8 cellular contexts compared by ENCODE assay signal in the genomic region with DNA sequence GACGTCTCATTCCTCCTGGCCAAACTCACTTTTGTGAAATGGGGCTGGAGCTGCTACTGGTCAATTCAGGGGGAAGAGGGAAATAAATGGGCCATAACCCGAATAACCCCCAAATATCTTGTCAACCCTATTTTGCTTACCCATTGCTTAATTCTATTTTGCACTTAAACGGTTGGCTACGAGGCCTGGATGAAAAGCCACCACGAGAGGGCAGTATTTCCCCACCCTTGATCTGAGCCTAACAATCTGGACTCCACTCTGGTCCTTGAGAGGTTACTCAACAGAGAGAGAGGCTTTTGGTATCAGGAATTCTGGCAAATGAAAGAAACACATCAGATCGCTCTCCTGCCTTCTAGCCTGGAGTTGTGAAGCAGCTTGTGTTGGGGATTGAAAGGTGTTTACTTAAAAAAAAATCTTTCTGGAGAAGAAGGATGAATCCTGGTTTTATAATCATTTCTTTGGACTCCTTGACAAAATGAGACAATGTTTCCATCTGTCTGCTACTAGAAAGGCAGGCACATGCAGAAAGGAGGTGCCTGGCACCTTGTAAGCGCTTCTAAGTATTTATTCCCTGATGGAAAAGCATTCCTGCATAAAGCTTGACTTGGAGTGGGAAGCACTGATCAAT. TPM values are rescaled to one million over a fixed set of nuclear protein-coding genes. Genes with fewer than 3 reads are reported as not detected.
DNase-seq lines count a peak whose midpoint lies in the region; ATAC-seq and TF ChIP-seq lines count a peak whose summit lies in the region.

No MANE protein-coding gene starts in this region.

- no peak overlapping the region for H3K9ac ChIP-seq in OCI-LY1 (ENCODE audit: low read length)

- H3K4me3 ChIP-seq in OCI-LY1 (ENCODE audit: low read depth, low read length, poor library complexity, severe bottlenecking), result no peak overlapping the region
- H3K4me3 ChIP-seq in naive thymus-derived CD4-positive, alpha-beta T cell (ENCODE audit: low read length), result no peak overlapping the region

- no peaks in the 10 kb centered on the region for H3K36me3 Mint-ChIP-seq in naive thymus-derived CD4-positive, alpha-beta T cell

- H3K27me3 ChIP-seq in OCI-LY1 (ENCODE audit: insufficient read depth, low read length), result peaks cover 7% of the 10 kb centered on the region; the same call in 1 of the 2 replicates
- H3K27me3 ChIP-seq in naive thymus-derived CD4-positive, alpha-beta T cell (ENCODE audit: control insufficient read depth in 2 of 2, insufficient read depth in 2 of 2, low read length in 2 of 2), result no peaks in the 10 kb centered on the region

- ATAC-seq in naive thymus-derived CD4-positive, alpha-beta T cell, result peak; percentile 72
- peak; percentile 57 for ATAC-seq in stimulated activated naive CD8-positive, alpha-beta T cell treated with anti-CD3 and anti-CD28 coated beads, Interleukin-15, Interleukin-2, amounts not matched to agents 100 U/mL and 50 U/mL, for 24 hours
- no peak for ATAC-seq in GM21423 (IDR thresholded peaks at IDR 0.05; ENCODE audit: unreplicated experiment)

- H3F3A ChIP-seq in OCI-LY1 (ENCODE audit: insufficient read depth, low read length), result no peaks in the 10 kb centered on the region

- POLR2A ChIA-PET in naive thymus-derived CD4-positive, alpha-beta T cell (lab: Charles Lee), result no interaction called here

- H3K9me3 ChIP-seq in OCI-LY1 (ENCODE audit: low read length), result no peaks in the 10 kb centered on the region
- H3K9me3 ChIP-seq in naive thymus-derived CD4-positive, alpha-beta T cell (ENCODE audit: control insufficient read depth in 2 of 3, low read length in 3 of 3), result no peaks in the 10 kb centered on the region

- H3K36me3 ChIP-seq in OCI-LY1 (ENCODE audit: insufficient read depth, low read length), result no peaks in the 10 kb centered on the region
- H3K36me3 ChIP-seq in naive thymus-derived CD4-positive, alpha-beta T cell (ENCODE audit: control insufficient read depth in 2 of 3, insufficient read depth in 3 of 3, low read length in 3 of 3), result no peaks in the 10 kb centered on the region

- DNase-seq in DMS153 treated with DMSO at 0.1 percent for 48 hours (lab: John Stamatoyannopoulos, UW; ENCODE audit: unreplicated experiment) (peak; percentile 60), HuH-7 (ENCODE audit: low spot score) (peak; percentile 68), activated T-cell treated with anti-CD3 and anti-CD28 coated beads for 24 hours (ENCODE audit: low read depth) (peak; percentile 56), erythroblast (lab: John Stamatoyannopoulos, UW) (peak; percentile 55 to 81)
- peak; percentile 18 to 58 (median 45) for DNase-seq in naive thymus-derived CD4-positive, alpha-beta T cell
- DNase-seq in stimulated activated naive CD8-positive, alpha-beta T cell treated with anti-CD3 and anti-CD28 coated beads, Interleukin-15, Interleukin-2, amounts not matched to agents 100 U/mL and 50 U/mL, for 24 hours, result peak; percentile 74

- no peak overlapping the region for H2AFZ ChIP-seq in OCI-LY1 (ENCODE audit: low read length)

- H4K20me1 ChIP-seq in OCI-LY1 (ENCODE audit: insufficient read depth, low read length), result no peaks in the 10 kb centered on the region

- no peak overlapping the region for H3K27ac Mint-ChIP-seq in naive thymus-derived CD4-positive, alpha-beta T cell

- intact Hi-C loops in naive thymus-derived CD4-positive, alpha-beta T cell (cut with micrococcal nuclease), result loop anchor here (2.0 to 5.0 kb wide), 2 partner anchors 376 to 640 kb away; no protein-coding TSS in a partner anchor

- no peak overlapping the region for H3K27ac ChIP-seq in OCI-LY1 (ENCODE audit: low read depth, low read length, poor library complexity, severe bottlenecking)
- H3K27ac ChIP-seq in naive thymus-derived CD4-positive, alpha-beta T cell (ENCODE audit: low read depth, low read length), result no peak overlapping the region

- H3K79me2 ChIP-seq in OCI-LY1 (ENCODE audit: insufficient read depth, low read length), result no peaks in the 10 kb centered on the region

- no peak for TF ChIP-seq POLR2A in erythroblast (IDR thresholded peaks at IDR 0.05; ENCODE audit: low read length)

- H3K9me3 Mint-ChIP-seq in naive thymus-derived CD4-positive, alpha-beta T cell, result peaks cover 0 to 2% (median 0%) of the 10 kb centered on the region in 11 donors

- H3K4me3 Mint-ChIP-seq in naive thymus-derived CD4-positive, alpha-beta T cell, result no peak overlapping the region

- no peaks in the 10 kb centered on the region for H3K4me1 ChIP-seq in OCI-LY1 (ENCODE audit: insufficient read depth, low read length, severe bottlenecking)
- H3K4me1 ChIP-seq in naive thymus-derived CD4-positive, alpha-beta T cell (ENCODE audit: control insufficient read depth in 2 of 2, insufficient read depth in 2 of 2, low read length in 2 of 2), result no peaks in the 10 kb centered on the region

- CTCF ChIA-PET in naive thymus-derived CD4-positive, alpha-beta T cell (lab: Charles Lee), result interaction anchor here (0.7 to 1.7 kb wide), 4 partner anchors 9 to 625 kb away, joined by 3 to 7 read pairs (median 3); no protein-coding TSS in a partner anchor

- peaks cover 0 to 4% (median 0%) of the 10 kb centered on the region in 7 donors for H3K4me1 Mint-ChIP-seq in naive thymus-derived CD4-positive, alpha-beta T cell

- H3K4me2 ChIP-seq in OCI-LY1 (ENCODE audit: low read length), result no peak overlapping the region

- H3K9me2 ChIP-seq in OCI-LY1 (ENCODE audit: low read depth, low read length), result no peaks in the 10 kb centered on the region

- peak; percentile 93 for TF ChIP-seq CTCF in OCI-LY1 (IDR thresholded peaks at IDR 0.05; ENCODE audit: low read length)

- H3K27me3 Mint-ChIP-seq in naive thymus-derived CD4-positive, alpha-beta T cell, result peaks cover 10 to 21% (median 16%) of the 10 kb centered on the region in 5 donors

RNA-seq across cellular contexts. Expression of gene FBXO21, which starts 22.4 kb away (rescaled TPM):
- 10 to 100 TPM; 30.4 to 62.9 (median 48.6) TPM for total RNA-seq in naive thymus-derived CD4-positive, alpha-beta T cell
- polyA plus RNA-seq in naive thymus-derived CD4-positive, alpha-beta T cell, result 10 to 100 TPM; 51.4 to 52.9 TPM
